9 cellular contexts compared by ENCODE assay signal in the genomic region with DNA sequence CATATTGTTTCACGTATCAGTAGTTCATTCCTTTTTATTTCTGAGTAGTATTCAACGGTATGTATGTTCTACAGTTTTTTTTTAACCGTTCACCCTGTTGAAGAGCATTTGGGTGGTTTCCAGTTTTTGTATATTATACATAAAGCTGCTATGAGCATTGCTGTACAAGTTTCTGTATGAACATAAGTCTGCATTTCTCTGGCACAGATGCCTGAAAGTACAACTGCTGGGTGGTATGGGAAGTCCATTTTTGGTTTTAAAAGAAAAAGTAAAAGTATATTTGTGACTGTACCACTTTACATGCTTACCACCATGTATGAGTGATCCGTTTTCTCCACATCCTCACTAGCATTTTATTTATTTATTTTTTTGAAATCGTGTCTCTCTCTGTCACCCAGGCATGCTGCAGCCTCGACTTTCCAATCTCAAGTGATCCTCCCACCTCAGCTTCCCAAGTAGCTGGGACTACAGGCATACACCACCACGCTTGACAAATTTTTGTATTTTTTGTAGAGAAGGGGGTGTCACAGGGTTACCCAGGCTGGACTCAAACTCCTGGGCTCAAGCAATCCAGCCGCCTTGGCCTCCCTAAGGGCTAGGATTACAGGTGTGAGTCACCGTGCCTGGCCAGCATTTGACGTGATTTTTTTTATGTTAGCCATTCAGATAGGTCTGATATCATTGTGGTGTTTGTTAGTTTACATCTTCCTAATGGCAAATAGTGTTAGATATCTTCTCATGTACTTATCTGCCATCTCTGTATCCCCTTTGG. TPM values are rescaled to one million over a fixed set of nuclear protein-coding genes. Genes with fewer than 3 reads are reported as not detected.
DNase-seq lines count a peak whose midpoint lies in the region; ATAC-seq, FAIRE-seq and TF ChIP-seq lines count a peak whose summit lies in the region.
"Had no signal": no experiment of that assay in that cellular context is flagged by ENCODE, and none has a peak within 500 bp of the region (broad histone marks: within the 10 kb centered on the region; RNA-seq: fewer than 3 reads in every experiment).

No MANE protein-coding gene starts in this region.

- FAIRE-seq in small intestine (lab: Jason Lieb, UNC), result no peak

- H3K9me2 ChIP-seq in SU-DHL-6 (replicated peaks; ENCODE audit: insufficient read depth, low read length), result no peaks in the 10 kb centered on the region

- no peak overlapping the region for H3K27ac Mint-ChIP-seq in immature natural killer cell

- H3K4me3 ChIP-seq in SU-DHL-6 (ENCODE audit: insufficient read depth, low read length, poor library complexity, severe bottlenecking) (no peak overlapping the region), small intestine (ENCODE audit: low read depth in 1 of 2, low read length in 2 of 2) (no peak overlapping the region)

- peak overlapping the region; percentile 27 for H3K4me2 ChIP-seq in SU-DHL-6 (ENCODE audit: low read depth, low read length, poor library complexity, severe bottlenecking)

- H3K4me3 Mint-ChIP-seq in immature natural killer cell, result no peak overlapping the region

- no peaks in the 10 kb centered on the region for H3K79me2 ChIP-seq in SU-DHL-6 (ENCODE audit: insufficient read depth, low read length)

- peak overlapping the region; percentile 29 for H2AFZ ChIP-seq in SU-DHL-6 (ENCODE audit: low read depth, low read length, severe bottlenecking)

- H3K4me1 Mint-ChIP-seq in immature natural killer cell, result no peaks in the 10 kb centered on the region

- no peak overlapping the region for H3K9ac ChIP-seq in SU-DHL-6 (ENCODE audit: low read length)

- H3K27ac ChIP-seq in SU-DHL-6 (ENCODE audit: low read depth, low read length) (peak overlapping the region; percentile 57), small intestine (ENCODE audit: low read depth in 1 of 2, low read length in 1 of 2) (no peak overlapping the region)

- no peaks in the 10 kb centered on the region for H3K4me1 ChIP-seq in small intestine (ENCODE audit: control insufficient read depth in 2 of 2, insufficient read depth in 1 of 2, low read depth in 1 of 2, low read length in 1 of 2)

- H3K36me3 ChIP-seq in SU-DHL-6 (ENCODE audit: low read length) (no peaks in the 10 kb centered on the region), small intestine (ENCODE audit: control insufficient read depth in 2 of 2, insufficient read depth in 2 of 2, low read length in 2 of 2) (no peaks in the 10 kb centered on the region)

- peaks cover 0 to 3% (median 0%) of the 10 kb centered on the region in 3 donors for H3K36me3 Mint-ChIP-seq in immature natural killer cell

- H3K9me3 Mint-ChIP-seq in immature natural killer cell, result peaks cover 0 to 3% (median 0%) of the 10 kb centered on the region in 6 donors

- 49 to 71% (median 58%) methylated on average over 10 of the region's 10 CpGs for WGBS in small intestine, 3 donors

- DNase-seq in small intestine (no peak), activated gamma-delta T cell (lab: John Stamatoyannopoulos, UW) (no peak), immature natural killer cell (no peak), activated gamma-delta T cell treated with Interleukin-2 at 50 U/mL for 16 hours (no peak)
- DNase-seq: mesendoderm had no signal

- H3K27me3 Mint-ChIP-seq in immature natural killer cell (ENCODE audit: low read depth in 3 of 3), result peaks cover 1 to 11% (median 7%) of the 10 kb centered on the region in 3 donors

- no peaks in the 10 kb centered on the region for H4K20me1 ChIP-seq in SU-DHL-6 (ENCODE audit: low read depth, low read length)

- H3K9me3 ChIP-seq in SU-DHL-6 (ENCODE audit: insufficient read depth, low read length) (no peaks in the 10 kb centered on the region), small intestine (ENCODE audit: control insufficient read depth, low read depth) (no peaks in the 10 kb centered on the region)

- ATAC-seq in GM18517 (IDR thresholded peaks at IDR 0.05; ENCODE audit: unreplicated experiment), result peak; percentile 76
- peak; percentile 66 for ATAC-seq in GM21447 (IDR thresholded peaks at IDR 0.05; ENCODE audit: unreplicated experiment)
- peak; percentile 77 for ATAC-seq in HG03064 (IDR thresholded peaks at IDR 0.05; ENCODE audit: low read depth, unreplicated experiment)

- peaks cover 20% of the 10 kb centered on the region; the same call in 1 of the 2 replicates for H3F3A ChIP-seq in SU-DHL-6 (ENCODE audit: insufficient read depth)

- H3K27me3 ChIP-seq in SU-DHL-6 (ENCODE audit: low read length) (no peaks in the 10 kb centered on the region), small intestine (ENCODE audit: control insufficient read depth in 2 of 2, insufficient read depth in 2 of 2, low read length in 2 of 2) (peaks cover 0 to 8% of the 10 kb centered on the region in 2 donors)

- no peak for TF ChIP-seq CTCF in SU-DHL-6 (IDR thresholded peaks at IDR 0.05; ENCODE audit: insufficient read depth, low read length, poor library complexity, severe bottlenecking)

RNA-seq across cellular contexts. Expression of gene SIM1, which starts 11.0 kb away (rescaled TPM):
- polyA plus RNA-seq in small intestine, result not detected
- polyA plus RNA-seq in immature natural killer cell, result not detected
